Comparison of ENCODE assay signal across 39 cellular contexts in genomic region chr3:40148827-40149226, GRCh38.
"Had no signal": no experiment of that assay in that cellular context is flagged by ENCODE, and none has a peak within 500 bp of the region (broad histone marks: within the 10 kb centered on the region; RNA-seq: fewer than 3 reads in every experiment).

No MANE protein-coding gene starts in this region.

- H3K9me3 ChIP-seq: adrenal gland, ascending aorta, breast epithelium had no signal

- H3K27me3 Mint-ChIP-seq: activated naive CD8-positive, alpha-beta T cell treated with anti-CD3 and anti-CD28 coated beads, Interleukin-2, amount 10 ng/mL, durations not matched to agents 7 days and 5 days had no signal

- ATAC-seq: activated naive CD4-positive, alpha-beta T cell treated with anti-CD3 and anti-CD28 coated beads, Interleukin-2, amount 50 U/mL, for 72 hours; activated naive CD8-positive, alpha-beta T cell treated with anti-CD3 and anti-CD28 coated beads, Interleukin-2, amount 50 U/mL, for 24 hours; activated T-cell treated with anti-CD3 and anti-CD28 coated beads, Interleukin-2, amount 50 U/mL, for 4 hours; activated T-cell treated with anti-CD3 and anti-CD28 coated beads, Interleukin-2, amount 50 U/mL, for 72 hours; activated T-helper 17 cell treated with anti-CD3 and anti-CD28 coated beads, Interleukin-2, amount 50 U/mL, for 72 hours had no signal

- FAIRE-seq: astrocyte, bronchial epithelial cell had no signal

- H3K4me3 ChIP-seq: adrenal gland, ascending aorta, breast epithelium, cardiac muscle cell had no signal

- H3K36me3 Mint-ChIP-seq: activated naive CD4-positive, alpha-beta T cell treated with anti-CD3 and anti-CD28 coated beads, Interleukin-2, amount 10 ng/mL, durations not matched to agents 7 days and 5 days; activated naive CD4-positive, alpha-beta T cell treated with anti-CD3 and anti-CD28 coated beads, Interleukin-2, amount 50 U/mL, for 72 hours; activated naive CD8-positive, alpha-beta T cell treated with anti-CD3 and anti-CD28 coated beads for 36 hours; activated naive CD8-positive, alpha-beta T cell treated with anti-CD3 and anti-CD28 coated beads, Interleukin-2, amount 10 ng/mL, durations not matched to agents 7 days and 5 days; brain had no signal

- H3K36me3 ChIP-seq: adrenal gland, ascending aorta, brain microvascular endothelial cell, breast epithelium, cardiac muscle cell had no signal

- H3K27ac Mint-ChIP-seq: activated naive CD4-positive, alpha-beta T cell treated with anti-CD3 and anti-CD28 coated beads for 36 hours; activated naive CD4-positive, alpha-beta T cell treated with anti-CD3 and anti-CD28 coated beads, Interleukin-2, amount 10 ng/mL, durations not matched to agents 7 days and 5 days; activated naive CD4-positive, alpha-beta T cell treated with anti-CD3 and anti-CD28 coated beads, Interleukin-2, amount 50 U/mL, for 24 hours; activated naive CD4-positive, alpha-beta T cell treated with anti-CD3 and anti-CD28 coated beads, Interleukin-2, amount 50 U/mL, for 72 hours; activated naive CD8-positive, alpha-beta T cell; activated naive CD8-positive, alpha-beta T cell treated with anti-CD3 and anti-CD28 coated beads for 36 hours; activated naive CD8-positive, alpha-beta T cell treated with anti-CD3 and anti-CD28 coated beads, Interleukin-2, amount 10 ng/mL, durations not matched to agents 7 days and 5 days; activated naive CD8-positive, alpha-beta T cell treated with anti-CD3 and anti-CD28 coated beads, Interleukin-2, amount 50 U/mL, for 24 hours; activated T-cell treated with anti-CD3 and anti-CD28 coated beads, Interleukin-2, amount 50 U/mL, for 24 hours; activated T-cell treated with anti-CD3 and anti-CD28 coated beads, Interleukin-2, amount 50 U/mL, for 72 hours; activated T-helper 1 cell treated with anti-CD3 and anti-CD28 coated beads, Interleukin-12 subunit alpha, Interleukin-12 subunit beta, Interleukin-2, Interleukin-4 antibody, amounts not matched to agents 30 ng/mL and 10 ng/mL and 1 ng/mL, durations not matched to agents 14 hours and 24 hours and 36 hours; activated T-helper 17 cell treated with anti-CD3 and anti-CD28 coated beads, Interleukin-2, amount 50 U/mL, for 72 hours; activated T-helper 2 cell treated with anti-CD3 and anti-CD28 coated beads, Interferon-gamma antibody, Interleukin-2, Interleukin-4, amounts not matched to agents 10 μg/mL and 5 μg/mL and 100 μg/mL, durations not matched to agents 14 hours and 24 hours and 36 hours; brain had no signal

- DNase-seq: activated effector memory CD4-positive, alpha-beta T cell treated with anti-CD3 and anti-CD28 coated beads, Interleukin-2, amount 50 U/mL, for 16 hours; activated effector memory CD4-positive, alpha-beta T cell treated with Interleukin-2 at 50 U/mL for 16 hours; activated gamma-delta T cell; activated gamma-delta T cell treated with Interleukin-2 at 50 U/mL for 16 hours; activated naive CD4-positive, alpha-beta T cell; activated naive CD4-positive, alpha-beta T cell treated with anti-CD3 and anti-CD28 coated beads for 36 hours; activated naive CD4-positive, alpha-beta T cell treated with anti-CD3 and anti-CD28 coated beads, Interleukin-2, amount 10 ng/mL, durations not matched to agents 7 days and 5 days; activated naive CD4-positive, alpha-beta T cell treated with anti-CD3 and anti-CD28 coated beads, Interleukin-2, amount 50 U/mL, for 16 hours; activated naive CD4-positive, alpha-beta T cell treated with Interleukin-2 at 50 U/mL for 16 hours; activated naive CD8-positive, alpha-beta T cell treated with anti-CD3 and anti-CD28 coated beads for 36 hours; activated naive CD8-positive, alpha-beta T cell treated with anti-CD3 and anti-CD28 coated beads, Interleukin-2, amount 10 ng/mL, durations not matched to agents 7 days and 5 days; activated naive CD8-positive, alpha-beta T cell treated with anti-CD3 and anti-CD28 coated beads, Interleukin-2, amount 50 U/mL, for 24 hours; activated T-cell treated with anti-CD3 and anti-CD28 coated beads, Interleukin-2, amount 50 U/mL, for 1 hour; activated T-cell treated with anti-CD3 and anti-CD28 coated beads, Interleukin-2, amount 50 U/mL, for 24 hours; activated T-cell treated with anti-CD3 and anti-CD28 coated beads, Interleukin-2, amount 50 U/mL, for 4 hours; activated T-cell treated with anti-CD3 and anti-CD28 coated beads, Interleukin-2, amount 50 U/mL, for 48 hours; activated T-cell treated with anti-CD3 and anti-CD28 coated beads, Interleukin-2, amount 50 U/mL, for 72 hours; adrenal gland; amniotic stem cell; amygdala; anterior cingulate cortex; aorta; brain microvascular endothelial cell; caudate nucleus; central memory CD4-positive, alpha-beta T cell; cerebellar nuclear complex had no signal

- H3K4me1 Mint-ChIP-seq: activated naive CD4-positive, alpha-beta T cell treated with anti-CD3 and anti-CD28 coated beads, Interleukin-2, amount 10 ng/mL, durations not matched to agents 7 days and 5 days; activated naive CD4-positive, alpha-beta T cell treated with anti-CD3 and anti-CD28 coated beads, Interleukin-2, amount 50 U/mL, for 24 hours; activated naive CD8-positive, alpha-beta T cell treated with anti-CD3 and anti-CD28 coated beads for 36 hours; activated naive CD8-positive, alpha-beta T cell treated with anti-CD3 and anti-CD28 coated beads, Interleukin-2, amount 10 ng/mL, durations not matched to agents 7 days and 5 days; activated naive CD8-positive, alpha-beta T cell treated with anti-CD3 and anti-CD28 coated beads, Interleukin-2, amount 50 U/mL, for 24 hours; activated T-helper 17 cell treated with anti-CD3 and anti-CD28 coated beads, Interleukin-2, amount 50 U/mL, for 72 hours; brain; central memory CD8-positive, alpha-beta T cell had no signal

- H3K9me3 Mint-ChIP-seq: activated naive CD4-positive, alpha-beta T cell treated with anti-CD3 and anti-CD28 coated beads for 36 hours; activated naive CD4-positive, alpha-beta T cell treated with anti-CD3 and anti-CD28 coated beads, Interleukin-2, amount 10 ng/mL, durations not matched to agents 7 days and 5 days; activated naive CD4-positive, alpha-beta T cell treated with anti-CD3 and anti-CD28 coated beads, Interleukin-2, amount 50 U/mL, for 24 hours; activated naive CD8-positive, alpha-beta T cell treated with anti-CD3 and anti-CD28 coated beads for 36 hours; activated T-cell treated with anti-CD3 and anti-CD28 coated beads, Interleukin-2, amount 50 U/mL, for 24 hours; activated T-cell treated with anti-CD3 and anti-CD28 coated beads, Interleukin-2, amount 50 U/mL, for 4 hours; activated T-helper 1 cell treated with anti-CD3 and anti-CD28 coated beads, Interleukin-12 subunit alpha, Interleukin-12 subunit beta, Interleukin-2, Interleukin-4 antibody, amounts not matched to agents 30 ng/mL and 10 ng/mL and 1 ng/mL, durations not matched to agents 14 hours and 24 hours and 36 hours; activated T-helper 17 cell treated with anti-CD3 and anti-CD28 coated beads, Interleukin-2, amount 50 U/mL, for 72 hours; activated T-helper 2 cell treated with anti-CD3 and anti-CD28 coated beads, Interferon-gamma antibody, Interleukin-2, Interleukin-4, amounts not matched to agents 10 μg/mL and 5 μg/mL and 100 μg/mL, durations not matched to agents 14 hours and 24 hours and 36 hours; brain; central memory CD8-positive, alpha-beta T cell had no signal

- H3K27ac ChIP-seq: adrenal gland, ascending aorta, brain microvascular endothelial cell, breast epithelium, cardiac muscle cell had no signal

- H3K27me3 ChIP-seq: adrenal gland, ascending aorta, brain microvascular endothelial cell, breast epithelium, cardiac muscle cell had no signal

- H3K4me1 ChIP-seq: adrenal gland, ascending aorta, breast epithelium had no signal

- H3K4me3 Mint-ChIP-seq: activated naive CD4-positive, alpha-beta T cell treated with anti-CD3 and anti-CD28 coated beads for 36 hours; activated naive CD4-positive, alpha-beta T cell treated with anti-CD3 and anti-CD28 coated beads, Interleukin-2, amount 10 ng/mL, durations not matched to agents 7 days and 5 days; activated naive CD4-positive, alpha-beta T cell treated with anti-CD3 and anti-CD28 coated beads, Interleukin-2, amount 50 U/mL, for 24 hours; activated naive CD8-positive, alpha-beta T cell; activated naive CD8-positive, alpha-beta T cell treated with anti-CD3 and anti-CD28 coated beads for 36 hours; activated naive CD8-positive, alpha-beta T cell treated with anti-CD3 and anti-CD28 coated beads, Interleukin-2, amount 10 ng/mL, durations not matched to agents 7 days and 5 days; activated naive CD8-positive, alpha-beta T cell treated with anti-CD3 and anti-CD28 coated beads, Interleukin-2, amount 50 U/mL, for 24 hours; activated T-cell treated with anti-CD3 and anti-CD28 coated beads, Interleukin-2, amount 50 U/mL, for 24 hours; activated T-cell treated with anti-CD3 and anti-CD28 coated beads, Interleukin-2, amount 50 U/mL, for 4 hours; activated T-cell treated with anti-CD3 and anti-CD28 coated beads, Interleukin-2, amount 50 U/mL, for 72 hours; activated T-helper 1 cell treated with anti-CD3 and anti-CD28 coated beads, Interleukin-12 subunit alpha, Interleukin-12 subunit beta, Interleukin-2, Interleukin-4 antibody, amounts not matched to agents 30 ng/mL and 10 ng/mL and 1 ng/mL, durations not matched to agents 14 hours and 24 hours and 36 hours; activated T-helper 17 cell treated with anti-CD3 and anti-CD28 coated beads, Interleukin-2, amount 50 U/mL, for 72 hours; brain; central memory CD8-positive, alpha-beta T cell had no signal
